In genomic region chr2:164896634-164897033, GRCh38 we compare ENCODE assay signal across 8 cellular contexts. TPM values are rescaled to one million over a fixed set of nuclear protein-coding genes. Genes with fewer than 3 reads are reported as not detected.
DNase-seq lines count a peak whose midpoint lies in the region; ATAC-seq, FAIRE-seq and TF ChIP-seq lines count a peak whose summit lies in the region.

No MANE protein-coding gene starts in this region.

- no peak overlapping the region for H4K5ac ChIP-seq in H9 (ENCODE audit: insufficient read length, low read depth, low read length)

- no peak overlapping the region for H2BK5ac ChIP-seq in H9 (ENCODE audit: insufficient read length, low read length)

- H3K4me1 Mint-ChIP-seq in CD8-positive, alpha-beta T cell (ENCODE audit: low read depth): no peaks in the 10 kb centered on the region
- peaks cover 17 to 20% of the 10 kb centered on the region in 2 experiments for H3K4me1 Mint-ChIP-seq in H9

- H3K27me3 Mint-ChIP-seq in CD8-positive, alpha-beta T cell (ENCODE audit: low read depth): no peaks in the 10 kb centered on the region
- H3K27me3 Mint-ChIP-seq in H9 (ENCODE audit: low read depth): no peaks in the 10 kb centered on the region

- H2BK20ac ChIP-seq in H9 (ENCODE audit: low read depth, low read length, poor library complexity, severe bottlenecking): no peak overlapping the region

- H3K9me3 Mint-ChIP-seq in CD8-positive, alpha-beta T cell: peaks cover 3% of the 10 kb centered on the region
- peaks cover 1 to 3% of the 10 kb centered on the region in 2 experiments; a peak in 1 of 5 replicates for H3K9me3 Mint-ChIP-seq in H9

- H3K18ac ChIP-seq in H9 (ENCODE audit: insufficient read length, low read depth, low read length): no peak overlapping the region

- FAIRE-seq in frontal cortex (lab: Jason Lieb, UNC): no peak

- WGBS in H9 (ENCODE audit: extremely low coverage, insufficient read length, low lambda C conversion rate): no CpG with 5 or more reads among the region's 1 CpG

- H3K9me3 ChIP-seq in CD8-positive, alpha-beta T cell (ENCODE audit: low read length): no peaks in the 10 kb centered on the region
- no peaks in the 10 kb centered on the region for H3K9me3 ChIP-seq in H9 (ENCODE audit: control insufficient read depth, low read depth, low read length)

- no peak overlapping the region for H4K8ac ChIP-seq in H9 (replicated peaks; ENCODE audit: insufficient read length, low read depth, low read length)

- H3K4me1 ChIP-seq in CD8-positive, alpha-beta T cell (ENCODE audit: insufficient read depth, low read length): no peaks in the 10 kb centered on the region
- peaks cover 9% of the 10 kb centered on the region; the same call in 1 of the 2 replicates for H3K4me1 ChIP-seq in H9 (ENCODE audit: insufficient read depth, low read length)

- no peaks in the 10 kb centered on the region for H3K36me3 ChIP-seq in CD8-positive, alpha-beta T cell (ENCODE audit: insufficient read depth, low read length)

- no peak overlapping the region for H3T11ph ChIP-seq in H9 (ENCODE audit: low read length)

- POLR2A ChIA-PET in CD8-positive, alpha-beta T cell (lab: Charles Lee): no interaction called here

- H2AK5ac ChIP-seq in H9 (ENCODE audit: insufficient read length, low read length): no peak overlapping the region

- no peak overlapping the region for H3K9ac ChIP-seq in H9 (ENCODE audit: extremely low read depth, insufficient read length, low read length)

- H3K23ac ChIP-seq in H9 (ENCODE audit: insufficient read length, low read depth, low read length): no peak overlapping the region

- H3K79me2 ChIP-seq in H9 (ENCODE audit: insufficient read depth, low read length): no peaks in the 10 kb centered on the region

- no peaks in the 10 kb centered on the region for H3K23me2 ChIP-seq in H9 (ENCODE audit: insufficient read length, low read depth, low read length, poor library complexity, severe bottlenecking)

- no peak overlapping the region for H2BK12ac ChIP-seq in H9 (ENCODE audit: insufficient read length, low read depth, low read length)

- H2BK15ac ChIP-seq in H9 (ENCODE audit: low read depth, low read length): no peak overlapping the region

- H3K56ac ChIP-seq in H9 (ENCODE audit: insufficient read length, low read depth, low read length): no peak overlapping the region

- H3K4me2 ChIP-seq in H9 (ENCODE audit: insufficient read depth, insufficient read length, low read length): no peak overlapping the region

- no peaks in the 10 kb centered on the region for H3K79me1 ChIP-seq in H9 (ENCODE audit: insufficient read depth, low read depth, low read length, poor library complexity, severe bottlenecking)

- H3K36me3 Mint-ChIP-seq in CD8-positive, alpha-beta T cell: no peaks in the 10 kb centered on the region
- no peaks in the 10 kb centered on the region for H3K36me3 Mint-ChIP-seq in H9 (ENCODE audit: insufficient read depth in 1 of 3, low read depth in 3 of 3)

- H2BK120ac ChIP-seq in H9 (ENCODE audit: low read depth, low read length, poor library complexity, severe bottlenecking): no peak overlapping the region

- H3K27ac ChIP-seq in caudate nucleus (ENCODE audit: low read depth, low read length) (no peak overlapping the region), H9 (ENCODE audit: insufficient read length, low read depth, low read length) (no peak overlapping the region)
- H3K27ac ChIP-seq in CD8-positive, alpha-beta T cell (ENCODE audit: low read depth, low read length): no peak overlapping the region

- no peak overlapping the region for H3K4me3 ChIP-seq in CD8-positive, alpha-beta T cell (ENCODE audit: low read depth, low read length)

- ATAC-seq in GM18511 (IDR thresholded peaks at IDR 0.05; ENCODE audit: unreplicated experiment): peak; percentile 99
- no peak for ATAC-seq in CD8-positive, alpha-beta T cell

- peak; percentile 63 for DNase-seq in H4 (ENCODE audit: low spot score)
- peak; percentile 75 for DNase-seq in LoVo (ENCODE audit: low spot score)
- peak; percentile 42 for DNase-seq in fibroblast of peridontal ligament (ENCODE audit: extremely low read depth)
- no peak for DNase-seq in caudate nucleus (lab: John Stamatoyannopoulos, UW)
- DNase-seq in CD8-positive, alpha-beta T cell: no peak
- DNase-seq in H9: no peak
- DNase-seq in frontal cortex (ENCODE audit: low spot score in 2 of 2): no peak

- H4K20me1 ChIP-seq in H9 (ENCODE audit: control insufficient read depth, insufficient read depth, insufficient read length): no peaks in the 10 kb centered on the region

- H3K4me3 Mint-ChIP-seq in CD8-positive, alpha-beta T cell: no peak overlapping the region
- no peak overlapping the region for H3K4me3 Mint-ChIP-seq in H9

- intact Hi-C loops in CD8-positive, alpha-beta T cell (cut with DNase I, micrococcal nuclease): no loop called here

- H3K27ac Mint-ChIP-seq in CD8-positive, alpha-beta T cell: no peak overlapping the region
- H3K27ac Mint-ChIP-seq in H9: no peak overlapping the region; a peak in 1 of 7 replicates

- no peak overlapping the region for H3K4ac ChIP-seq in H9 (ENCODE audit: low read depth, low read length)

- no peak overlapping the region for H2AFZ ChIP-seq in H9 (ENCODE audit: low read length)

- CTCF ChIA-PET in CD8-positive, alpha-beta T cell (lab: Charles Lee): no interaction called here

- H3K14ac ChIP-seq in H9 (ENCODE audit: insufficient read depth, low read length): no peak overlapping the region

- H3K27me3 ChIP-seq in CD8-positive, alpha-beta T cell (ENCODE audit: insufficient read depth, low read length): no peaks in the 10 kb centered on the region
- H3K27me3 ChIP-seq in H9 (ENCODE audit: insufficient read depth, low read length): no peaks in the 10 kb centered on the region

- no peak for TF ChIP-seq CTCF in CD8-positive, alpha-beta T cell (IDR thresholded peaks at IDR 0.05)
- no peak for TF ChIP-seq CTCF in H9 (conservative IDR thresholded peaks at IDR 0.05)

- H4K91ac ChIP-seq in H9 (ENCODE audit: insufficient read length, low read depth, low read length): no peak overlapping the region

RNA-seq across cellular contexts. Expression of gene COBLL1, which starts 55.0 kb away (rescaled TPM):
- 5.0 and 15.8 TPM in 2 replicates for total RNA-seq in H4 (2014; rRNA removed; shearing (Covaris generic))
- 1 to 10 TPM in 1 of 2 experiments, under 1 TPM in 1; 0.76 to 1.4 TPM for total RNA-seq in CD8-positive, alpha-beta T cell
- total RNA-seq in H9 (2021) (5.6 and 5.9 TPM in 2 replicates), frontal cortex (3.3 TPM)

RNA-seq across cellular contexts. Expression of gene SLC38A11, which starts 58.7 kb away (rescaled TPM):
- total RNA-seq in H4 (2014; rRNA removed; shearing (Covaris generic)): not detected in 2 replicates
- not detected for total RNA-seq in CD8-positive, alpha-beta T cell
- total RNA-seq in H9 (2021) (not detected in 2 replicates), frontal cortex (2.4 TPM)

Comparison
In these comparisons a context has a peak if more than half of its experiments do, and no peak if none do; other contexts are left out.
1. DNase-seq: peak in H4 (single experiment), LoVo (single experiment) and fibroblast of peridontal ligament (single experiment); none in caudate nucleus (0 of 61), CD8-positive, alpha-beta T cell (0 of 7), H9 (single experiment) and frontal cortex (0 of 2).